Comparison of ENCODE assay signal across 8 cellular contexts in the genomic region with DNA sequence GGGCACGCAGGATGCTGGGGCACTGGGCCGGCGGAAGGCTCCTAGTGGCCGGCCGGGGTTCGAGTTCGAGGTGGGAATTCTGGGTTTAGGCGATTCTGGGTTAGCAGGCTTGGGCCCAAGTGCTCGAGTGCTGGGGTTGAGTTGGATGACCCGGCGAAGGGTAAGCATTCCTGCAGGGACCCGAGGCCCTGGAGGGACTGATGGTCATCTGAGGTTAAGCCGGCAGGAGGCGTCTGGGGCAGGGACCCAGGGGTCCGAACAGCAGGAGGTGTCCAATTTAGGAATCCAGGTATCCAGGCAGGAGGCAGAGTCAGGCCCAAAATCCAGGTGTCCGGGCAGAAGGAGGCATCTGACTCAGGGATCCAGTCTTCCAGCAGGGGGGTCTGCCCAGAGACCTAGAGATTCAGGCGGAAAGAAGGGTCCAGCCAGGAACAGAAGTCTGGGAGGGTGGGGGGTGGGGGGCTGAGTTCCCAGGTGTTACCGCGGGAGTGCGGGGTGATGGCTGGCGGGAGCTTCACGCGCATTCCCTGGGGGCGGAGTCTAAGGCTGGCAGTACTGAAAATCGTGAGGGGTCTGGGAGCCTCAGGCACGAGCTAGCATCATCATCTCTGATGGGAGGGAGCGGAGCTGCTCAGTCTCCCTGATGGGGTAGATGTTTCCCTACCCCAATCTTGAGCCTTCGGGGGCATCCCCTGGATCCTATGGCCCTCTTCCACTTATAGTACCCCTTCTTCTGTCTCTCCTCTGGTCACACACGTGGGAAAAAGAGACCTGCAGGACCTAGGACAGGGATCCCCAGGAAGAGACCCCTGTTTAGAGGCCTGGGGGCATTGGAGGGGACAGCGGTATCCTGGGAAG. TPM values are rescaled to one million over a fixed set of nuclear protein-coding genes. Genes with fewer than 3 reads are reported as not detected.
DNase-seq lines count a peak whose midpoint lies in the region; ATAC-seq lines count a peak whose summit lies in the region.

No MANE protein-coding gene starts in this region.

- H3K4me1 Mint-ChIP-seq in activated naive CD4-positive, alpha-beta T cell treated with anti-CD3 and anti-CD28 coated beads for 36 hours (ENCODE audit: low read depth): peaks cover 19% of the 10 kb centered on the region
- H3K4me1 Mint-ChIP-seq in T-cell: peaks cover 11 to 26% (median 24%) of the 10 kb centered on the region in 3 donors
- H3K4me1 Mint-ChIP-seq in stimulated activated memory B cell treated with anti-CD40 and anti-IgM and Interleukin-4, amounts not matched to agents 10 μg/mL and 1 μg/mL and 100 μg/mL, for 72 hours: peaks cover 36% of the 10 kb centered on the region

- H3K4me3 Mint-ChIP-seq in activated naive CD4-positive, alpha-beta T cell treated with anti-CD3 and anti-CD28 coated beads for 36 hours: peak overlapping the region; percentile 78
- peak overlapping the region; percentile 60 to 95 (median 66) for H3K4me3 Mint-ChIP-seq in T-cell
- H3K4me3 Mint-ChIP-seq in stimulated activated memory B cell treated with anti-CD40 and anti-IgM and Interleukin-4, amounts not matched to agents 10 μg/mL and 1 μg/mL and 100 μg/mL, for 72 hours: peak overlapping the region; percentile 72

- H3K9me3 Mint-ChIP-seq in activated naive CD4-positive, alpha-beta T cell treated with anti-CD3 and anti-CD28 coated beads for 36 hours: no peaks in the 10 kb centered on the region
- no peaks in the 10 kb centered on the region for H3K9me3 Mint-ChIP-seq in T-cell
- no peaks in the 10 kb centered on the region for H3K9me3 Mint-ChIP-seq in stimulated activated memory B cell treated with anti-CD40 and anti-IgM and Interleukin-4, amounts not matched to agents 10 μg/mL and 1 μg/mL and 100 μg/mL, for 72 hours

- H3K27ac Mint-ChIP-seq in activated naive CD4-positive, alpha-beta T cell treated with anti-CD3 and anti-CD28 coated beads for 36 hours: no peak overlapping the region
- H3K27ac Mint-ChIP-seq in T-cell: no peak overlapping the region
- H3K27ac Mint-ChIP-seq in stimulated activated memory B cell treated with anti-CD40 and anti-IgM and Interleukin-4, amounts not matched to agents 10 μg/mL and 1 μg/mL and 100 μg/mL, for 72 hours: peak overlapping the region; percentile 81

- no peaks in the 10 kb centered on the region for H3K36me3 Mint-ChIP-seq in activated naive CD4-positive, alpha-beta T cell treated with anti-CD3 and anti-CD28 coated beads for 36 hours (ENCODE audit: low read depth)
- no peaks in the 10 kb centered on the region for H3K36me3 Mint-ChIP-seq in T-cell
- no peaks in the 10 kb centered on the region for H3K36me3 Mint-ChIP-seq in stimulated activated memory B cell treated with anti-CD40 and anti-IgM and Interleukin-4, amounts not matched to agents 10 μg/mL and 1 μg/mL and 100 μg/mL, for 72 hours

- intact Hi-C loops in activated naive CD4-positive, alpha-beta T cell treated with anti-CD3 and anti-CD28 coated beads for 36 hours (cut with micrococcal nuclease): loop anchor here (1.0 kb wide), 3 partner anchors 71 to 267 kb away; a partner anchor contains a TSS

- CTCF ChIA-PET in activated naive CD4-positive, alpha-beta T cell treated with anti-CD3 and anti-CD28 coated beads for 36 hours (lab: Charles Lee): interaction anchor here (0.7 to 7.7 kb wide), 5 partner anchors 9 to 209 kb away, joined by 3 to 176 read pairs (median 3); no protein-coding TSS in a partner anchor
- CTCF ChIA-PET in T-cell (lab: Charles Lee): interaction anchor here (0.6 to 1.0 kb wide), 4 partner anchors 94 to 211 kb away, joined by 3 to 7 read pairs (median 3); a partner anchor contains a TSS

- no peaks in the 10 kb centered on the region for H3K27me3 Mint-ChIP-seq in activated naive CD4-positive, alpha-beta T cell treated with anti-CD3 and anti-CD28 coated beads for 36 hours (ENCODE audit: low read depth)
- H3K27me3 Mint-ChIP-seq in T-cell: peaks cover 0 to 3% of the 10 kb centered on the region in 2 donors
- no peaks in the 10 kb centered on the region for H3K27me3 Mint-ChIP-seq in stimulated activated memory B cell treated with anti-CD40 and anti-IgM and Interleukin-4, amounts not matched to agents 10 μg/mL and 1 μg/mL and 100 μg/mL, for 72 hours

- no peak for ATAC-seq in T-cell (replicated peaks in 1 of 4)
- ATAC-seq in stimulated activated memory B cell treated with anti-CD40 and anti-IgM and Interleukin-4, amounts not matched to agents 10 μg/mL and 1 μg/mL and 100 μg/mL, for 72 hours: peak; percentile 2
- no peak for ATAC-seq in GM21381 (IDR thresholded peaks at IDR 0.05; ENCODE audit: unreplicated experiment)

- DNase-seq in activated naive CD4-positive, alpha-beta T cell treated with anti-CD3 and anti-CD28 coated beads for 36 hours: no peak
- no peak for DNase-seq in activated naive CD4-positive, alpha-beta T cell treated with anti-CD3 and anti-CD28 coated beads, Interleukin-2, amount 50 U/mL, for 16 hours
- DNase-seq in T-cell: no peak
- DNase-seq in glomerular visceral epithelial cell (ENCODE audit: extremely low spot score): peak; percentile 25
- no peak for DNase-seq in cerebellum (ENCODE audit: low spot score)
- no peak for DNase-seq in RKO (ENCODE audit: low spot score)

- POLR2A ChIA-PET in T-cell (lab: Charles Lee): no interaction called here

RNA-seq across cellular contexts. Expression of a gene that starts 0.6 kb away (rescaled TPM):
- total RNA-seq in activated naive CD4-positive, alpha-beta T cell treated with anti-CD3 and anti-CD28 coated beads for 36 hours: under 1 TPM; 0.64 to 0.74 TPM
- total RNA-seq in T-cell (under 1 TPM in 2 of 5 donors, not detected in 3; 0.21 to 0.35 TPM), cerebellum (1.00 TPM)

RNA-seq across cellular contexts. Expression of a gene that starts 9.9 kb away (rescaled TPM):
- total RNA-seq in activated naive CD4-positive, alpha-beta T cell treated with anti-CD3 and anti-CD28 coated beads for 36 hours: not detected
- total RNA-seq in T-cell (not detected), cerebellum (not detected)

RNA-seq across cellular contexts. Expression of a gene that starts 18.4 kb away (rescaled TPM):
- total RNA-seq in activated naive CD4-positive, alpha-beta T cell treated with anti-CD3 and anti-CD28 coated beads for 36 hours: not detected
- total RNA-seq in T-cell (under 1 TPM in 3 of 5 donors, not detected in 2; 0.26 to 0.44 (median 0.38) TPM), cerebellum (not detected)

RNA-seq across cellular contexts. Expression of a gene that starts 26.2 kb away (rescaled TPM):
- 1 to 10 TPM; 5.2 to 5.3 TPM for total RNA-seq in activated naive CD4-positive, alpha-beta T cell treated with anti-CD3 and anti-CD28 coated beads for 36 hours
- 10 to 100 TPM in 3 of 5 donors, 1 to 10 TPM in 2; 7.0 to 31.1 (median 12.8) TPM for total RNA-seq in T-cell
- 2.3 TPM for total RNA-seq in cerebellum

RNA-seq across cellular contexts. Expression of a gene that starts 51.2 kb away (rescaled TPM):
- total RNA-seq in activated naive CD4-positive, alpha-beta T cell treated with anti-CD3 and anti-CD28 coated beads for 36 hours: 10 to 100 TPM; 28.5 to 29.2 TPM
- total RNA-seq in T-cell: 100 to 1,000 TPM; 169 to 240 (median 199) TPM
- total RNA-seq in cerebellum: 0.36 TPM
